In genomic region chr21:33971492-33972013, GRCh38 we compare ENCODE assay signal across 11 cellular contexts. TPM values are rescaled to one million over a fixed set of nuclear protein-coding genes. Genes with fewer than 3 reads are reported as not detected.
DNase-seq lines count a peak whose midpoint lies in the region; ATAC-seq and TF ChIP-seq lines count a peak whose summit lies in the region.
"Had no signal": no experiment of that assay in that cellular context is flagged by ENCODE, and none has a peak within 500 bp of the region (broad histone marks: within the 10 kb centered on the region; RNA-seq: fewer than 3 reads in every experiment).

No MANE protein-coding gene starts in this region.

- H3K36me3 Mint-ChIP-seq in CD4-positive, alpha-beta T cell (ENCODE audit: low read depth): peaks cover 50% of the 10 kb centered on the region
- peaks cover 52% of the 10 kb centered on the region for H3K36me3 Mint-ChIP-seq in activated T-helper 17 cell treated with anti-CD3 and anti-CD28 coated beads, Interleukin-2, amount 50 U/mL, for 72 hours (ENCODE audit: low read depth)

- no peak overlapping the region for H3K27ac ChIP-seq in CD4-positive, alpha-beta T cell (ENCODE audit: low read depth, low read length)
- no peak overlapping the region for H3K27ac ChIP-seq in testis
- H3K27ac ChIP-seq: pancreas had no signal

- peak overlapping the region; percentile 5 for H3K27ac Mint-ChIP-seq in CD4-positive, alpha-beta T cell
- peak overlapping the region; percentile 60 for H3K27ac Mint-ChIP-seq in activated T-helper 17 cell treated with anti-CD3 and anti-CD28 coated beads, Interleukin-2, amount 50 U/mL, for 72 hours

- no peaks in the 10 kb centered on the region for H3K9me3 Mint-ChIP-seq in CD4-positive, alpha-beta T cell
- no peaks in the 10 kb centered on the region for H3K9me3 Mint-ChIP-seq in activated T-helper 17 cell treated with anti-CD3 and anti-CD28 coated beads, Interleukin-2, amount 50 U/mL, for 72 hours

- POLR2A ChIA-PET in CD4-positive, alpha-beta T cell (lab: Charles Lee): interaction anchor here (0.6 to 3.2 kb wide), 2 partner anchors 18 to 23 kb away, joined by 4 to 12 read pairs; no protein-coding TSS in a partner anchor
- POLR2A ChIA-PET in HEK293T (lab: Yijun Ruan, JAX): no interaction called here

- CTCF ChIA-PET in CD4-positive, alpha-beta T cell (lab: Charles Lee): interaction anchor here (0.8 to 1.7 kb wide), 3 partner anchors 9 to 48 kb away, joined by 3 to 6 read pairs (median 3); no protein-coding TSS in a partner anchor
- CTCF ChIA-PET in HEK293T (lab: Yijun Ruan, JAX): no interaction called here

- no peak for DNase-seq in CD4-positive, alpha-beta T cell
- DNase-seq in HEK293T (ENCODE audit: extremely low spot score) (no peak), kidney tubule cell (ENCODE audit: low spot score) (peak; percentile 72), testis (no peak)
- DNase-seq: DMS79 treated with DMSO at 0.1 percent for 48 hours, NCI-H2171 treated with DMSO at 0.1 percent for 48 hours, pancreas had no signal

- no peak overlapping the region for H3K4me3 ChIP-seq in testis
- H3K4me3 ChIP-seq: pancreas had no signal

- H3K4me1 Mint-ChIP-seq in CD4-positive, alpha-beta T cell (ENCODE audit: low read depth): peaks cover 33% of the 10 kb centered on the region
- peaks cover 31% of the 10 kb centered on the region for H3K4me1 Mint-ChIP-seq in activated T-helper 17 cell treated with anti-CD3 and anti-CD28 coated beads, Interleukin-2, amount 50 U/mL, for 72 hours

- no peaks in the 10 kb centered on the region for H3K36me3 ChIP-seq in testis (ENCODE audit: low read depth, missing control alignments)
- H3K36me3 ChIP-seq: pancreas had no signal

- no peak for TF ChIP-seq POLR2A in testis (IDR thresholded peaks at IDR 0.05)

- no peak for ATAC-seq in CD4-positive, alpha-beta T cell (ENCODE audit: poor library complexity)
- ATAC-seq in activated T-helper 17 cell treated with anti-CD3 and anti-CD28 coated beads, Interleukin-2, amount 50 U/mL, for 72 hours (replicated peaks): no peak
- ATAC-seq in GM21360 (IDR thresholded peaks at IDR 0.05; ENCODE audit: unreplicated experiment): no peak
- no peak for ATAC-seq in GM21447 (IDR thresholded peaks at IDR 0.05; ENCODE audit: unreplicated experiment)
- no peak for ATAC-seq in HG03095 (IDR thresholded peaks at IDR 0.05; ENCODE audit: unreplicated experiment)
- ATAC-seq: pancreas had no signal

- no peaks in the 10 kb centered on the region for H3K4me1 ChIP-seq in testis

- no peaks in the 10 kb centered on the region for H3K27me3 Mint-ChIP-seq in CD4-positive, alpha-beta T cell
- H3K27me3 Mint-ChIP-seq in activated T-helper 17 cell treated with anti-CD3 and anti-CD28 coated beads, Interleukin-2, amount 50 U/mL, for 72 hours: no peaks in the 10 kb centered on the region

- intact Hi-C loops in CD4-positive, alpha-beta T cell (cut with DNase I, micrococcal nuclease): no loop called here
- intact Hi-C loops in testis (cut with DNase I; ENCODE audit: low total_unique reads): no loop called here

- H3K9me3 ChIP-seq in CD4-positive, alpha-beta T cell (ENCODE audit: control insufficient read depth, low read length): no peaks in the 10 kb centered on the region
- no peaks in the 10 kb centered on the region for H3K9me3 ChIP-seq in testis
- H3K9me3 ChIP-seq: pancreas had no signal

- no peak overlapping the region for H3K4me3 Mint-ChIP-seq in CD4-positive, alpha-beta T cell
- peak overlapping the region; percentile 19 for H3K4me3 Mint-ChIP-seq in activated T-helper 17 cell treated with anti-CD3 and anti-CD28 coated beads, Interleukin-2, amount 50 U/mL, for 72 hours

- 72 to 74% methylated on average over 7 of the region's 7 CpGs for WGBS in testis, 2 donors

- no peak for TF ChIP-seq CTCF in CD4-positive, alpha-beta T cell (IDR thresholded peaks at IDR 0.05)
- TF ChIP-seq CTCF in testis (IDR thresholded peaks at IDR 0.05): no peak

- no peaks in the 10 kb centered on the region for H3K27me3 ChIP-seq in CD4-positive, alpha-beta T cell (ENCODE audit: control insufficient read depth, insufficient read depth, low read length)
- H3K27me3 ChIP-seq in testis: no peaks in the 10 kb centered on the region
- H3K27me3 ChIP-seq: pancreas had no signal

TF ChIP-seq in HEK293T, 16 proteins besides CTCF, POLR2A, EP300 and RAD21:
- peak; percentile 99 for TF ChIP-seq ARNT (IDR thresholded peaks at IDR 0.05)
- TF ChIP-seq ZNF384 (IDR thresholded peaks at IDR 0.05): no peak
- TF ChIP-seq CTBP1 (IDR thresholded peaks at IDR 0.05; ENCODE audit: borderline replicate concordance): 0 out of 2 replicates have a peak, but pooled peaks have one; percentile 34
- TF ChIP-seq SP1 (IDR thresholded peaks at IDR 0.05): no peak
- no peak for TF ChIP-seq PKNOX1 (IDR thresholded peaks at IDR 0.05)
- no peak for TF ChIP-seq FOXM1 (IDR thresholded peaks at IDR 0.05; ENCODE audit: borderline replicate concordance)
- peak; percentile 62; the same call in 1 of the 2 replicates for TF ChIP-seq FOXA1 (IDR thresholded peaks at IDR 0.05)

RNA-seq across cellular contexts. Expression of gene ATP5PO, which starts 55.9 kb away (rescaled TPM):
- total RNA-seq in CD4-positive, alpha-beta T cell: 100 to 1,000 TPM; 143 to 149 TPM
- 100 to 1,000 TPM; 203 to 227 TPM for total RNA-seq in activated T-helper 17 cell treated with anti-CD3 and anti-CD28 coated beads, Interleukin-2, amount 50 U/mL, for 72 hours
- 100 to 1,000 TPM; 127 to 136 TPM for total RNA-seq in testis
- polyA plus RNA-seq in testis (ENCODE audit: insufficient read depth, low read depth, low replicate concordance): 279 TPM
